36 cellular contexts compared by ENCODE assay signal in genomic region chr9:3787628-3788027, GRCh38.
DNase-seq lines count a peak whose midpoint lies in the region; ATAC-seq, FAIRE-seq and TF ChIP-seq lines count a peak whose summit lies in the region.
"Had no signal": no experiment of that assay in that cellular context is flagged by ENCODE, and none has a peak within 500 bp of the region (broad histone marks: within the 10 kb centered on the region; RNA-seq: fewer than 3 reads in every experiment).

No MANE protein-coding gene starts in this region.

- peaks cover 2% of the 10 kb centered on the region for H3K4me1 Mint-ChIP-seq in endothelial cell (ENCODE audit: unreplicated experiment)
- no peaks in the 10 kb centered on the region for H3K4me1 Mint-ChIP-seq in activated CD4-positive, alpha-beta T cell treated with anti-CD3 and anti-CD28 coated beads, Interleukin-2, amount 10 ng/mL, durations not matched to agents 24 days and 14 days
- H3K4me1 Mint-ChIP-seq: B cell; CD14-positive monocyte; CD4-positive, alpha-beta memory T cell; CD4-positive, CD25-positive, alpha-beta regulatory T cell; CD8-positive, alpha-beta memory T cell had no signal

- H3K18ac ChIP-seq in H1 (ENCODE audit: extremely low read depth, low read length): no peak overlapping the region

- 0 out of 2 replicates have a peak overlapping the region, but pooled peaks have one; percentile 12 for H4K8ac ChIP-seq in H1 (ENCODE audit: extremely low read depth, insufficient read depth, low read length)

- no peak overlapping the region for H3K9ac ChIP-seq in H1 (replicated peaks in 1 of 4; ENCODE audit: extremely low read depth in 1 of 4, low read depth in 3 of 4, low read length in 3 of 4)
- H3K9ac ChIP-seq: BLaER1; BLaER1 treated with 17β-estradiol and CSF1 and Interleukin-3, amounts not matched to agents 10 nM and 100 nM had no signal

- POLR2A ChIA-PET in A549 (lab: Yijun Ruan, JAX) (no interaction called here), HEK293 (lab: Yijun Ruan, JAX) (no interaction called here), H1 (lab: Charles Lee; ENCODE audit: partially characterized antibody) (no interaction called here)

- H3K36me3 Mint-ChIP-seq in endothelial cell (ENCODE audit: low read depth, unreplicated experiment): peaks cover 12% of the 10 kb centered on the region
- no peaks in the 10 kb centered on the region for H3K36me3 Mint-ChIP-seq in activated CD4-positive, alpha-beta T cell treated with anti-CD3 and anti-CD28 coated beads, Interleukin-2, amount 10 ng/mL, durations not matched to agents 24 days and 14 days (ENCODE audit: low read depth)
- H3K36me3 Mint-ChIP-seq: CD14-positive monocyte; CD4-positive, alpha-beta memory T cell; CD4-positive, CD25-positive, alpha-beta regulatory T cell; CD8-positive, alpha-beta memory T cell; CD8-positive, alpha-beta T cell had no signal

- no peak overlapping the region for H4K5ac ChIP-seq in H1 (ENCODE audit: insufficient read length, low read depth, low read length)

- no peaks in the 10 kb centered on the region for H3K23me2 ChIP-seq in H1 (ENCODE audit: low read depth, low read length)

- H3K79me1 ChIP-seq in H1 (ENCODE audit: low read depth, low read length): no peaks in the 10 kb centered on the region

- H4K91ac ChIP-seq in H1 (replicated peaks; ENCODE audit: insufficient read length, low read length): no peak overlapping the region

- TF ChIP-seq RAD21 in A549 (conservative IDR thresholded peaks at IDR 0.05 in 1 of 2, IDR thresholded peaks at IDR 0.05 in 1 of 2) (no peak), H1 (IDR thresholded peaks at IDR 0.05 in 1 of 2, conservative IDR thresholded peaks at IDR 0.05 in 1 of 2; ENCODE audit: low read depth in 2 of 2, low read length in 2 of 2) (no peak)

- intact Hi-C loops in activated CD4-positive, alpha-beta T cell treated with anti-CD3 and anti-CD28 coated beads, Interleukin-2, amount 10 ng/mL, durations not matched to agents 24 days and 14 days (cut with micrococcal nuclease): no loop called here

- H3K14ac ChIP-seq in H1 (ENCODE audit: insufficient read length): no peak overlapping the region

- TF ChIP-seq EP300 in A549 (IDR thresholded peaks at IDR 0.05) (no peak), H1 (IDR thresholded peaks at IDR 0.05; ENCODE audit: borderline replicate concordance in 1 of 2, low read depth in 2 of 2, low read length in 2 of 2) (no peak)

- DNase-seq in A549 (ENCODE audit: low read depth in 1 of 2, low spot score in 1 of 2) (no peak), H1 (ENCODE audit: low read depth in 1 of 2, low spot score in 2 of 2) (no peak), endothelial cell (ENCODE audit: low spot score) (no peak), iPS-NIHi7 (ENCODE audit: extremely low spot score) (no peak), HT-29 (ENCODE audit: low spot score) (no peak), Peyer's patch (no peak)
- DNase-seq in activated CD4-positive, alpha-beta T cell treated with anti-CD3 and anti-CD28 coated beads, Interleukin-2, amount 10 ng/mL, durations not matched to agents 24 days and 14 days: no peak
- DNase-seq: 8988T; ACHN; AML-193; BE2C; C1 segment of cervical spinal cord; Caco-2; Calu3; CD4-positive, alpha-beta memory T cell; CD4-positive, alpha-beta T cell; CD4-positive, CD25-positive, alpha-beta regulatory T cell; CD8-positive, alpha-beta memory T cell; CD8-positive, alpha-beta T cell; COR-L47; DMS 273 treated with DMSO at 0.1 percent for 48 hours; DMS153; DMS53; DMS79; DMS79 treated with DMSO at 0.1 percent for 48 hours; DND-41; EL had no signal

- H3K27me3 Mint-ChIP-seq in endothelial cell (ENCODE audit: unreplicated experiment): peaks cover 4% of the 10 kb centered on the region
- no peaks in the 10 kb centered on the region for H3K27me3 Mint-ChIP-seq in activated CD4-positive, alpha-beta T cell treated with anti-CD3 and anti-CD28 coated beads, Interleukin-2, amount 10 ng/mL, durations not matched to agents 24 days and 14 days

- H3K36me3 ChIP-seq in HEK293 (ENCODE audit: control insufficient read depth in 2 of 2, insufficient read depth in 1 of 2, low read length in 2 of 2) (no peaks in the 10 kb centered on the region), H1 (ENCODE audit: control insufficient read depth in 2 of 4, insufficient read depth in 4 of 4, low read length in 3 of 4) (0 out of 8 replicates have a peak, but pooled peaks cover 0 to 3% (median 0%) of the 10 kb centered on the region in 4 experiments), Peyer's patch (no peaks in the 10 kb centered on the region)
- H3K36me3 ChIP-seq: BE2C, BLaER1 had no signal

- H3K79me2 ChIP-seq in H1 (ENCODE audit: control insufficient read depth in 1 of 2, insufficient read depth in 2 of 2, low read length in 2 of 2): no peaks in the 10 kb centered on the region

- H3K27ac ChIP-seq in A549 (no peak overlapping the region), HEK293 (ENCODE audit: extremely low read depth, low read depth, low read length) (no peak overlapping the region), H1 (ENCODE audit: low read depth, low read length) (no peak overlapping the region), Peyer's patch (no peak overlapping the region)
- H3K27ac ChIP-seq: 22Rv1; BLaER1; BLaER1 treated with 17β-estradiol and CSF1 and Interleukin-3, amounts not matched to agents 10 nM and 100 nM; C4-2B had no signal

- H2AK5ac ChIP-seq in H1 (ENCODE audit: low read depth, low read length): no peak overlapping the region

- H3K4me2 ChIP-seq in A549: no peak overlapping the region
- H3K4me2 ChIP-seq in H1 (ENCODE audit: insufficient read depth in 1 of 2, low read depth in 2 of 2, low read length in 2 of 2): no peak overlapping the region
- H3K4me2 ChIP-seq: BLaER1; BLaER1 treated with 17β-estradiol and CSF1 and Interleukin-3, amounts not matched to agents 10 nM and 100 nM had no signal

- H3K9me3 ChIP-seq in A549 (peaks cover 20% of the 10 kb centered on the region), HEK293 (ENCODE audit: control insufficient read depth, insufficient read depth, low read depth, low read length) (no peaks in the 10 kb centered on the region), H1 (ENCODE audit: insufficient read depth in 2 of 2, low read depth in 1 of 2, low read length in 1 of 2) (peaks cover 12 to 27% of the 10 kb centered on the region in 2 experiments), Peyer's patch (peaks cover 0 to 7% (median 2%) of the 10 kb centered on the region in 4 donors)
- H3K9me3 ChIP-seq: BE2C, Caco-2 had no signal

- H3K4me3 ChIP-seq in A549 (no peak overlapping the region), HEK293 (ENCODE audit: low read depth, low read length) (no peak overlapping the region), H1 (ENCODE audit: extremely low read depth in 1 of 4, insufficient read depth in 2 of 4, low read depth in 3 of 4, low read length in 4 of 4) (no peak overlapping the region), Peyer's patch (no peak overlapping the region)
- H3K4me3 ChIP-seq: BLaER1; BLaER1 treated with 17β-estradiol and CSF1 and Interleukin-3, amounts not matched to agents 10 nM and 100 nM had no signal

- WGBS in A549 (ENCODE audit: missing lambda C conversion rate): 36% methylated on average over 5 of the region's 5 CpGs
- WGBS in H1 (ENCODE audit: extremely low coverage in 1 of 2, insufficient coverage in 1 of 2, insufficient read length in 1 of 2, insufficient replicate concordance in 2 of 2, low coverage in 1 of 2, low lambda C conversion rate in 2 of 2, missing lambda C conversion rate in 1 of 2), 2 experiments: 86% methylated on average over 4 of the region's 5 CpGs; no CpG with 5 or more reads in 1 of the 2 experiments

- H2AFZ ChIP-seq in H1 (ENCODE audit: low read length): no peak overlapping the region

- no peak overlapping the region for H3K4ac ChIP-seq in H1 (replicated peaks; ENCODE audit: insufficient read length, low read depth, low read length)

- H3K56ac ChIP-seq in H1 (replicated peaks; ENCODE audit: insufficient read length, low read depth, low read length): no peak overlapping the region

- H3K4me1 ChIP-seq in A549 (no peaks in the 10 kb centered on the region), HEK293 (ENCODE audit: control insufficient read depth, insufficient read depth, low read length) (no peaks in the 10 kb centered on the region), H1 (replicated peaks in 1 of 4; ENCODE audit: control insufficient read depth in 3 of 4, insufficient read depth in 4 of 4, low read length in 3 of 4) (no peaks in the 10 kb centered on the region), Peyer's patch (no peaks in the 10 kb centered on the region)
- H3K4me1 ChIP-seq: BE2C; BLaER1; BLaER1 treated with 17β-estradiol and CSF1 and Interleukin-3, amounts not matched to agents 10 nM and 100 nM; Caco-2 had no signal

- peaks cover 9% of the 10 kb centered on the region for H3K9me3 Mint-ChIP-seq in endothelial cell (ENCODE audit: unreplicated experiment)
- peaks cover 19% of the 10 kb centered on the region for H3K9me3 Mint-ChIP-seq in activated CD4-positive, alpha-beta T cell treated with anti-CD3 and anti-CD28 coated beads, Interleukin-2, amount 10 ng/mL, durations not matched to agents 24 days and 14 days
- H3K9me3 Mint-ChIP-seq: CD4-positive, alpha-beta T cell had no signal

- no peak for ATAC-seq in A549
- ATAC-seq: CD8-positive, alpha-beta T cell had no signal

- no peak for TF ChIP-seq CTCF in A549 (IDR thresholded peaks at IDR 0.05)
- TF ChIP-seq CTCF in HEK293 (tag by site-specific recombination; IDR thresholded peaks at IDR 0.05): no peak
- TF ChIP-seq CTCF in H1 (IDR thresholded peaks at IDR 0.05; ENCODE audit: control extremely low read depth in 1 of 3, insufficient read depth in 1 of 3, low read depth in 1 of 3, low read length in 3 of 3): no peak
- TF ChIP-seq CTCF in endothelial cell (IDR thresholded peaks at IDR 0.05; ENCODE audit: unreplicated experiment): no peak
- TF ChIP-seq CTCF in Peyer's patch (IDR thresholded peaks at IDR 0.05): no peak

- no peak overlapping the region for H3K23ac ChIP-seq in H1 (ENCODE audit: insufficient read length)

- H2BK120ac ChIP-seq in H1 (replicated peaks; ENCODE audit: low read depth, low read length): no peak overlapping the region

- no peak overlapping the region for H3K4me3 Mint-ChIP-seq in endothelial cell (ENCODE audit: unreplicated experiment)
- no peak overlapping the region for H3K4me3 Mint-ChIP-seq in activated CD4-positive, alpha-beta T cell treated with anti-CD3 and anti-CD28 coated beads, Interleukin-2, amount 10 ng/mL, durations not matched to agents 24 days and 14 days
- H3K4me3 Mint-ChIP-seq: B cell; CD14-positive monocyte; CD4-positive, alpha-beta memory T cell; CD4-positive, alpha-beta T cell; CD4-positive, CD25-positive, alpha-beta regulatory T cell; CD8-positive, alpha-beta memory T cell; CD8-positive, alpha-beta T cell had no signal

- H3K27ac Mint-ChIP-seq in endothelial cell (ENCODE audit: unreplicated experiment): peak overlapping the region; percentile 22
- no peak overlapping the region for H3K27ac Mint-ChIP-seq in activated CD4-positive, alpha-beta T cell treated with anti-CD3 and anti-CD28 coated beads, Interleukin-2, amount 10 ng/mL, durations not matched to agents 24 days and 14 days
- H3K27ac Mint-ChIP-seq: B cell; CD14-positive monocyte; CD4-positive, alpha-beta memory T cell; CD4-positive, alpha-beta T cell; CD4-positive, CD25-positive, alpha-beta regulatory T cell; CD8-positive, alpha-beta memory T cell; CD8-positive, alpha-beta T cell had no signal

- FAIRE-seq in A549 (lab: Jason Lieb, UNC) (no peak), H1 (lab: Jason Lieb, UNC) (no peak)
- FAIRE-seq: A204.1, D721Med had no signal

- TF ChIP-seq POLR2A in A549 (IDR thresholded peaks at IDR 0.05; ENCODE audit: low read length) (no peak), H1 (IDR thresholded peaks at IDR 0.05; ENCODE audit: control extremely low read depth in 1 of 2, low read depth in 2 of 2, low read length in 2 of 2) (no peak), Peyer's patch (IDR thresholded peaks at IDR 0.05) (no peak)

- no peak overlapping the region for H2BK20ac ChIP-seq in H1 (ENCODE audit: low read length)

- CTCF ChIA-PET in A549 (lab: Yijun Ruan, JAX): no interaction called here
- CTCF ChIA-PET in HEK293 (lab: Yijun Ruan, JAX): no interaction called here
- CTCF ChIA-PET in H1 (lab: Charles Lee; ENCODE audit: partially characterized antibody): no interaction called here

- no peak overlapping the region for H2BK15ac ChIP-seq in H1 (ENCODE audit: low read length)

- H3K27me3 ChIP-seq in H1 (replicated peaks in 1 of 4; ENCODE audit: control insufficient read depth in 3 of 4, extremely low read depth in 1 of 4, insufficient read depth in 3 of 4, low read length in 3 of 4) (no peaks in the 10 kb centered on the region), Peyer's patch (no peaks in the 10 kb centered on the region)
- H3K27me3 ChIP-seq: BE2C; BLaER1; BLaER1 treated with 17β-estradiol and CSF1 and Interleukin-3, amounts not matched to agents 10 nM and 100 nM had no signal

- no peak overlapping the region for H2BK5ac ChIP-seq in H1 (ENCODE audit: low read depth, low read length)

- H4K20me1 ChIP-seq in H1 (replicated peaks in 1 of 2; ENCODE audit: control insufficient read depth in 1 of 2, insufficient read depth in 2 of 2, low read length in 2 of 2): no peaks in the 10 kb centered on the region
- H4K20me1 ChIP-seq: BLaER1; BLaER1 treated with 17β-estradiol and CSF1 and Interleukin-3, amounts not matched to agents 10 nM and 100 nM had no signal

- H2BK12ac ChIP-seq in H1 (ENCODE audit: low read depth, low read length): no peak overlapping the region
